1 cellular context compared by ENCODE assay signal in the genomic region with DNA sequence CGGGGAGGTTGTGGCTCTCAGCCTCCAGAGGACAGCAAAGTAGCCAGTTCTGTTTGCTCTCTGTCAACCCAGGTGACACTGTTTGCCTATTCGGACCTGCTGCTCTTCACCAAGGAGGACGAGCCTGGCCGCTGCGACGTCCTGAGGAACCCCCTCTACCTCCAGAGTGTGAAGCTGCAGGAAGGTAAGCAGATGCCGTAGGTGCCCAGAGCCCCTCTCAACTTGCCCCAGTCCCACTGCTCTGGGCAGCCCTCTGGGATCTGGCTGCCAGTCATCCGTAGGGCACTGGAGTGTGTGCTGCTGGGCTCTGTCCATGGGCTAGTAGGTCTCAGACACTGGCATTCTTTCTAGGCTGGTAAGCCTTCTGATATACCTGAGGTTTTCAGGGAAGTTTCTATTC.
TF ChIP-seq lines count a peak whose summit lies in the region.

No MANE protein-coding gene starts in this region.

TF ChIP-seq in WTC11, 78 proteins besides CTCF, POLR2A, EP300 and RAD21 (continued from another document):
- TF ChIP-seq ZNF532 (CRISPR knock-in tag; IDR thresholded peaks at IDR 0.05; ENCODE audit: borderline replicate concordance) (no peak), RORB (CRISPR knock-in tag; IDR thresholded peaks at IDR 0.05) (no peak), IRF1 (CRISPR knock-in tag; IDR thresholded peaks at IDR 0.05) (no peak), SMAD3 (CRISPR knock-in tag; IDR thresholded peaks at IDR 0.05; ENCODE audit: borderline replicate concordance) (no peak), ZNF512 (CRISPR knock-in tag; IDR thresholded peaks at IDR 0.05; ENCODE audit: borderline replicate concordance) (no peak), ATF2 (CRISPR knock-in tag; IDR thresholded peaks at IDR 0.05; ENCODE audit: borderline replicate concordance, low read depth) (no peak), NFATC4 (CRISPR knock-in tag; IDR thresholded peaks at IDR 0.05) (no peak)
- TF ChIP-seq, protein P1, sequence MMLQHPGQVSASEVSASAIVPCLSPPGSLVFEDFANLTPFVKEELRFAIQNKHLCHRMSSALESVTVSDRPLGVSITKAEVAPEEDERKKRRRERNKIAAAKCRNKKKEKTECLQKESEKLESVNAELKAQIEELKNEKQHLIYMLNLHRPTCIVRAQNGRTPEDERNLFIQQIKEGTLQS (CRISPR knock-in tag; conservative IDR thresholded peaks at IDR 0.05): no peak
